Comparison of ENCODE assay signal across 15 cellular contexts in the genomic region with DNA sequence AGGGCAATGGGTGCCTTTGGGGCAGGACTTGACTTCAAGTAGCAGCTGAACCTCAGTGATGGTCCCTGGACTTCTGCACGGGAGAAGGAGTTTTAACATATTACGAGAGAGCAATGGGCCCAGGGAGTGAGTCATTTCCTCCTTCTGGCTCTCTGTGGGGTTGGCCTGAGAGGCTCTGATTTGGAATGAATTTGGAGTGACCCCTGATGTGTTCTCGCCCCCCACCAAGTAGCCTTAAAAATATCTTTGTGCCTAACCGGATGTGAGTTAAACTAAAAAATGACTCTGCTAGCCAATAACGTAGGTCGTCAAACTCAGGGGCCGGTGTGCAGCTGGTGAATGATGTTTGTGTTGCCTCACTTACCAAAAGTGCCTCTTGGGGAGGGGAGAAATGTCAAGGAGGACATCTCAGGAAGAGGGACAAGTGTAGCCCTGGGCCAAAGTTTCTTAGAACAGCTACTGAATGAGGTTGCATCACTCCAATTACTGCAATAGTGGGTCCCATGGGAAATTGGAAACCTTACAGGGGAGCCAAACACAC.
A peak's percentile ranks its signal among the peaks of the same experiment; 100 is the strongest.
DNase-seq lines count a peak whose midpoint lies in the region; ATAC-seq and TF ChIP-seq lines count a peak whose summit lies in the region.
"Had no signal": no experiment of that assay in that cellular context is flagged by ENCODE, and none has a peak within 500 bp of the region (broad histone marks: within the 10 kb centered on the region; RNA-seq: fewer than 3 reads in every experiment).

No MANE protein-coding gene starts in this region.

- TF ChIP-seq CTCF in fibroblast of mammary gland (conservative IDR thresholded peaks at IDR 0.05; ENCODE audit: control insufficient read depth, insufficient read depth, low read depth, low read length), result no peak

- peaks cover 4% of the 10 kb centered on the region; the same call in 1 of the 2 replicates for H3K9me3 ChIP-seq in SJSA1 (replicated peaks)

- H3K36me3 ChIP-seq in SJSA1, result no peaks in the 10 kb centered on the region
- H3K36me3 ChIP-seq: stomach had no signal

- H3K27me3 ChIP-seq in SJSA1 (replicated peaks), result no peaks in the 10 kb centered on the region
- H3K27me3 ChIP-seq: stomach had no signal

- H3K4me3 ChIP-seq in SJSA1 (no peak overlapping the region), fibroblast of mammary gland (ENCODE audit: control insufficient read depth, low read depth, low read length) (no peak overlapping the region)
- H3K4me3 ChIP-seq: stomach had no signal

- H3K4me1 ChIP-seq in SJSA1 (replicated peaks), result peaks cover 43% of the 10 kb centered on the region
- H3K4me1 ChIP-seq: stomach had no signal

- peak; percentile 89 for DNase-seq in EL
- DNase-seq in SJSA1 (ENCODE audit: low read depth in 1 of 2, low spot score in 2 of 2), result peak; percentile 71
- peak; percentile 82 for DNase-seq in fibroblast of mammary gland (ENCODE audit: low read depth)
- DNase-seq in myocyte (ENCODE audit: low read depth), result peak; percentile 26
- no peak for DNase-seq in kidney glomerular epithelial cell (lab: John Stamatoyannopoulos, UW)
- DNase-seq in stimulated activated naive CD4-positive, alpha-beta T cell treated with Interleukin-2 at 50 U/mL for 16 hours (lab: John Stamatoyannopoulos, UW), result no peak
- DNase-seq: activated T-cell treated with anti-CD3 and anti-CD28 coated beads, Interleukin-2, amount 50 U/mL, for 4 hours; naive B cell; NCI-H82; retina had no signal

- H3K27ac ChIP-seq in SJSA1, result peak overlapping the region; percentile 75
- H3K27ac ChIP-seq: stomach had no signal

- ATAC-seq in HG03039 (IDR thresholded peaks at IDR 0.05; ENCODE audit: unreplicated experiment) (no peak), GM21576 (IDR thresholded peaks at IDR 0.05; ENCODE audit: unreplicated experiment) (no peak)
- ATAC-seq: activated CD4-positive, CD25-positive, alpha-beta regulatory T cell treated with anti-CD3 and anti-CD28 coated beads, Interleukin-2, amount 50 U/mL, for 24 hours; activated T-cell treated with anti-CD3 and anti-CD28 coated beads, Interleukin-2, amount 50 U/mL, for 4 hours; HepG2 had no signal

Comparison
In these comparisons a context has a peak if more than half of its experiments do, and no peak if none do; other contexts are left out.
1. DNase-seq: peak in EL (single experiment), SJSA1 (2 of 2), fibroblast of mammary gland (single experiment) and myocyte (single experiment); none in kidney glomerular epithelial cell (single experiment) and stimulated activated naive CD4-positive, alpha-beta T cell treated with Interleukin-2 at 50 U/mL for 16 hours (single experiment).